ENCODE assay signal across 25 cellular contexts in genomic region chr10:73964743-73965142, GRCh38. TPM values are rescaled to one million over a fixed set of nuclear protein-coding genes. Genes with fewer than 3 reads are reported as not detected.
DNase-seq lines count a peak whose midpoint lies in the region; ATAC-seq and TF ChIP-seq lines count a peak whose summit lies in the region.
"Had no signal": no experiment of that assay in that cellular context is flagged by ENCODE, and none has a peak within 500 bp of the region (broad histone marks: within the 10 kb centered on the region; RNA-seq: fewer than 3 reads in every experiment).

No MANE protein-coding gene starts in this region.

- no peak for TF ChIP-seq CTCF in HCT116 (IDR thresholded peaks at IDR 0.05 in 2 of 3, conservative IDR thresholded peaks at IDR 0.05 in 1 of 3; ENCODE audit: borderline replicate concordance in 1 of 3, insufficient read depth in 1 of 3, low read depth in 2 of 3, low read length in 2 of 3)
- no peak for TF ChIP-seq CTCF in PC-3 (conservative IDR thresholded peaks at IDR 0.05; ENCODE audit: low read depth, low read length)
- no peak for TF ChIP-seq CTCF in smooth muscle cell (IDR thresholded peaks at IDR 0.05; ENCODE audit: borderline replicate concordance, insufficient read depth, poor library complexity, severe bottlenecking)
- no peak for TF ChIP-seq CTCF in Calu3 (IDR thresholded peaks at IDR 0.05; ENCODE audit: unreplicated experiment)

- H3K79me2 ChIP-seq in HCT116 (ENCODE audit: insufficient read depth, low read length): no peaks in the 10 kb centered on the region
- no peaks in the 10 kb centered on the region for H3K79me2 ChIP-seq in PC-3 (ENCODE audit: low read length)
- H3K79me2 ChIP-seq in smooth muscle cell (ENCODE audit: low read depth): no peaks in the 10 kb centered on the region

- peak overlapping the region; percentile 3 for H2AFZ ChIP-seq in HCT116 (ENCODE audit: low read depth, low read length, poor library complexity, severe bottlenecking)
- no peak overlapping the region for H2AFZ ChIP-seq in PC-3 (ENCODE audit: low read length)
- H2AFZ ChIP-seq in smooth muscle cell (ENCODE audit: low read depth): no peak overlapping the region

- H3K9me3 Mint-ChIP-seq in Calu3 (ENCODE audit: low read depth, unreplicated experiment): no peaks in the 10 kb centered on the region
- no peaks in the 10 kb centered on the region for H3K9me3 Mint-ChIP-seq in stimulated activated effector memory CD8-positive, alpha-beta T cell treated with anti-CD3 and anti-CD28 coated beads, Interleukin-12 subunit alpha, Interleukin-12 subunit beta, amount 100 ng/mL, for 72 hours
- H3K9me3 Mint-ChIP-seq: activated CD8-positive, alpha-beta T cell treated with anti-CD3 and anti-CD28 coated beads for 36 hours; activated naive CD4-positive, alpha-beta T cell treated with anti-CD3 and anti-CD28 coated beads, Interleukin-2, amount 50 U/mL, for 72 hours; activated T-helper 2 cell treated with anti-CD3 and anti-CD28 coated beads, Interferon-gamma antibody, Interleukin-2, Interleukin-4, amounts not matched to agents 10 μg/mL and 5 μg/mL and 100 μg/mL, durations not matched to agents 14 hours and 24 hours and 36 hours; naive B cell; T-helper 2 cell treated with Interferon-gamma antibody and Interleukin-4, amounts not matched to agents 5 μg/mL and 100 μg/mL, for 36 hours had no signal

- ATAC-seq in HCT116: no peak
- ATAC-seq in PC-3: no peak
- ATAC-seq in stimulated activated effector memory CD8-positive, alpha-beta T cell treated with anti-CD3 and anti-CD28 coated beads, Interleukin-12 subunit alpha, Interleukin-12 subunit beta, amount 100 ng/mL, for 72 hours: no peak
- no peak for ATAC-seq in HG02763 (IDR thresholded peaks at IDR 0.05; ENCODE audit: unreplicated experiment)
- ATAC-seq: activated CD8-positive, alpha-beta T cell treated with anti-CD3 and anti-CD28 coated beads for 36 hours; activated naive CD4-positive, alpha-beta T cell treated with anti-CD3 and anti-CD28 coated beads, Interleukin-2, amount 50 U/mL, for 72 hours; gastroesophageal sphincter had no signal

- H3K9me2 ChIP-seq in HCT116 (ENCODE audit: insufficient read depth) (no peaks in the 10 kb centered on the region), PC-3 (replicated peaks; ENCODE audit: low read length) (no peaks in the 10 kb centered on the region)

- H3F3A ChIP-seq in PC-3 (ENCODE audit: low read length, unreplicated experiment): peaks cover 10% of the 10 kb centered on the region
- H3F3A ChIP-seq in smooth muscle cell (ENCODE audit: low read depth): peaks cover 21% of the 10 kb centered on the region

- H3K9me3 ChIP-seq in HCT116 (ENCODE audit: control insufficient read depth in 1 of 2, insufficient read depth in 1 of 2, low read depth in 1 of 2, low read length in 2 of 2) (no peaks in the 10 kb centered on the region), PC-3 (ENCODE audit: low read length) (no peaks in the 10 kb centered on the region), iPS-15b (ENCODE audit: control insufficient read depth, insufficient read depth, low read length) (no peaks in the 10 kb centered on the region), smooth muscle cell (replicated peaks; ENCODE audit: low read depth) (no peaks in the 10 kb centered on the region)
- H3K9me3 ChIP-seq: breast epithelium, gastroesophageal sphincter, prostate gland, tibial nerve had no signal

- intact Hi-C loops in HCT116 (cut with micrococcal nuclease): loop anchor here (1.0 to 5.0 kb wide), 2 partner anchors 75 to 118 kb away; no protein-coding TSS in a partner anchor
- intact Hi-C loops in PC-3 (cut with micrococcal nuclease): no loop called here
- intact Hi-C loops in Calu3 (cut with micrococcal nuclease; ENCODE audit: unreplicated experiment): no loop called here

- H3K4me1 Mint-ChIP-seq in Calu3 (ENCODE audit: low read depth, unreplicated experiment): peaks cover 25% of the 10 kb centered on the region
- H3K4me1 Mint-ChIP-seq in stimulated activated effector memory CD8-positive, alpha-beta T cell treated with anti-CD3 and anti-CD28 coated beads, Interleukin-12 subunit alpha, Interleukin-12 subunit beta, amount 100 ng/mL, for 72 hours: peaks cover 36% of the 10 kb centered on the region

- H3K9ac ChIP-seq in HCT116 (ENCODE audit: low read length) (peak overlapping the region; percentile 69), PC-3 (ENCODE audit: low read length) (no peak overlapping the region), iPS-15b (ENCODE audit: low read depth, low read length) (peak overlapping the region; percentile 8), smooth muscle cell (ENCODE audit: low read depth) (no peak overlapping the region)

- H3K36me3 ChIP-seq in HCT116 (ENCODE audit: control insufficient read depth in 1 of 2, insufficient read depth in 2 of 2, low read length in 2 of 2) (no peaks in the 10 kb centered on the region), PC-3 (ENCODE audit: low read depth, low read length) (no peaks in the 10 kb centered on the region), iPS-15b (ENCODE audit: control insufficient read depth, insufficient read depth, low read length) (no peaks in the 10 kb centered on the region), smooth muscle cell (ENCODE audit: low read depth) (no peaks in the 10 kb centered on the region)
- H3K36me3 ChIP-seq: breast epithelium, gastroesophageal sphincter, prostate gland, tibial nerve had no signal

- H3K27me3 ChIP-seq in HCT116 (ENCODE audit: insufficient read depth, low read length) (no peaks in the 10 kb centered on the region), PC-3 (ENCODE audit: low read length) (no peaks in the 10 kb centered on the region), iPS-15b (ENCODE audit: control insufficient read depth, insufficient read depth, low read length) (no peaks in the 10 kb centered on the region), smooth muscle cell (ENCODE audit: low read depth) (no peaks in the 10 kb centered on the region)
- H3K27me3 ChIP-seq: breast epithelium, gastroesophageal sphincter, tibial nerve had no signal

- no peak overlapping the region for H3K27ac Mint-ChIP-seq in Calu3 (ENCODE audit: unreplicated experiment)
- H3K27ac Mint-ChIP-seq in stimulated activated effector memory CD8-positive, alpha-beta T cell treated with anti-CD3 and anti-CD28 coated beads, Interleukin-12 subunit alpha, Interleukin-12 subunit beta, amount 100 ng/mL, for 72 hours: no peak overlapping the region
- H3K27ac Mint-ChIP-seq: activated CD8-positive, alpha-beta T cell treated with anti-CD3 and anti-CD28 coated beads for 36 hours; activated naive CD4-positive, alpha-beta T cell treated with anti-CD3 and anti-CD28 coated beads, Interleukin-2, amount 50 U/mL, for 72 hours; activated T-helper 2 cell treated with anti-CD3 and anti-CD28 coated beads, Interferon-gamma antibody, Interleukin-2, Interleukin-4, amounts not matched to agents 10 μg/mL and 5 μg/mL and 100 μg/mL, durations not matched to agents 14 hours and 24 hours and 36 hours; naive B cell; T-helper 2 cell treated with Interferon-gamma antibody and Interleukin-4, amounts not matched to agents 5 μg/mL and 100 μg/mL, for 36 hours had no signal

- peak overlapping the region; percentile 100 for H3K27ac ChIP-seq in HCT116 (ENCODE audit: low read depth, low read length)
- H3K27ac ChIP-seq in PC-3 (ENCODE audit: low read length): peak overlapping the region; percentile 73; the same call in 1 of the 2 replicates
- peak overlapping the region; percentile 61 for H3K27ac ChIP-seq in smooth muscle cell (ENCODE audit: low read depth)

- CTCF ChIA-PET in HCT116 (lab: Charles Lee): interaction anchor here (0.8 kb wide), 1 partner anchor 11 kb away, joined by 3 read pairs; no protein-coding TSS in a partner anchor
- CTCF ChIA-PET in PC-3 (lab: Charles Lee): interaction anchor here (2.0 kb wide), 1 partner anchor 24 kb away, joined by 8 read pairs; no protein-coding TSS in a partner anchor
- CTCF ChIA-PET in Calu3 (lab: Charles Lee): interaction anchor here (0.9 to 1.1 kb wide), 2 partner anchors 24 to 72 kb away, joined by 3 read pairs; no protein-coding TSS in a partner anchor

- DNase-seq in HCT116 (ENCODE audit: low read depth, low spot score): no peak
- DNase-seq in PC-3: no peak
- no peak for DNase-seq in smooth muscle cell (lab: John Stamatoyannopoulos, UW; ENCODE audit: unreplicated experiment)
- no peak for DNase-seq in Calu3
- DNase-seq in stimulated activated effector memory CD8-positive, alpha-beta T cell treated with anti-CD3 and anti-CD28 coated beads, Interleukin-12 subunit alpha, Interleukin-12 subunit beta, amount 100 ng/mL, for 72 hours (ENCODE audit: low spot score in 2 of 2): no peak
- DNase-seq: activated CD4-positive, alpha-beta T cell treated with anti-CD3 and anti-CD28 coated beads for 1 hour; activated CD8-positive, alpha-beta T cell treated with anti-CD3 and anti-CD28 coated beads for 36 hours; C1 segment of cervical spinal cord; GOT3; immature natural killer cell; naive B cell; NCI-H1436; NCI-H345; NCI-H69; SIG-M5; stimulated activated CD4-positive, alpha-beta T cell treated with anti-CD3 and anti-CD28 coated beads, Interleukin-4, amount 100 ng/mL, for 24 hours had no signal

- H4K20me1 ChIP-seq in HCT116 (ENCODE audit: insufficient read depth) (no peaks in the 10 kb centered on the region), PC-3 (ENCODE audit: low read length) (no peaks in the 10 kb centered on the region), smooth muscle cell (ENCODE audit: low read depth) (no peaks in the 10 kb centered on the region)

- H3K36me3 Mint-ChIP-seq in Calu3 (ENCODE audit: insufficient read depth, unreplicated experiment): peaks cover 9% of the 10 kb centered on the region
- no peaks in the 10 kb centered on the region for H3K36me3 Mint-ChIP-seq in stimulated activated effector memory CD8-positive, alpha-beta T cell treated with anti-CD3 and anti-CD28 coated beads, Interleukin-12 subunit alpha, Interleukin-12 subunit beta, amount 100 ng/mL, for 72 hours
- H3K36me3 Mint-ChIP-seq: activated naive CD4-positive, alpha-beta T cell treated with anti-CD3 and anti-CD28 coated beads, Interleukin-2, amount 50 U/mL, for 72 hours; immature natural killer cell; naive B cell had no signal

- TF ChIP-seq RAD21 in HCT116 (IDR thresholded peaks at IDR 0.05; ENCODE audit: low read depth): no peak

- BruUV-seq in HCT116 (replicated peaks; lab: Mats Ljungman, UMichigan) (no TSS peak), PC-3 (replicated peaks; lab: Mats Ljungman, UMichigan) (no TSS peak), Calu3 (replicated peaks; lab: Mats Ljungman, UMichigan) (no TSS peak)

- RAD21 ChIA-PET in HCT116 (lab: Charles Lee; ENCODE audit: low non-redundant PET in 1 of 2, low total read pairs in 2 of 2, uncharacterized antibody in 2 of 2, unreplicated experiment in 2 of 2): no interaction called here

- H3K4me3 Mint-ChIP-seq in Calu3 (ENCODE audit: low read depth, unreplicated experiment): no peak overlapping the region
- H3K4me3 Mint-ChIP-seq in stimulated activated effector memory CD8-positive, alpha-beta T cell treated with anti-CD3 and anti-CD28 coated beads, Interleukin-12 subunit alpha, Interleukin-12 subunit beta, amount 100 ng/mL, for 72 hours: no peak overlapping the region
- H3K4me3 Mint-ChIP-seq: activated CD8-positive, alpha-beta T cell treated with anti-CD3 and anti-CD28 coated beads for 36 hours; immature natural killer cell; naive B cell; T-helper 2 cell treated with Interferon-gamma antibody and Interleukin-4, amounts not matched to agents 5 μg/mL and 100 μg/mL, for 36 hours had no signal

- WGBS in smooth muscle cell (ENCODE audit: low lambda C conversion rate): 100% methylated on average over 2 of the region's 2 CpGs

- H3K4me2 ChIP-seq in HCT116 (ENCODE audit: low read length) (peak overlapping the region; percentile 62), PC-3 (ENCODE audit: low read length) (no peak overlapping the region), smooth muscle cell (no peak overlapping the region)

- no peaks in the 10 kb centered on the region for H3K27me3 Mint-ChIP-seq in Calu3 (ENCODE audit: unreplicated experiment)
- H3K27me3 Mint-ChIP-seq: activated CD8-positive, alpha-beta T cell treated with anti-CD3 and anti-CD28 coated beads for 36 hours; naive B cell had no signal

- H3K4me1 ChIP-seq in HCT116 (ENCODE audit: control insufficient read depth in 1 of 2, insufficient read depth in 2 of 2, low read length in 2 of 2) (peaks cover 44 to 76% of the 10 kb centered on the region in 2 experiments), PC-3 (ENCODE audit: insufficient read depth, low read length) (peaks cover 27% of the 10 kb centered on the region), iPS-15b (ENCODE audit: control insufficient read depth, insufficient read depth, low read length) (peaks cover 32% of the 10 kb centered on the region), smooth muscle cell (ENCODE audit: low read depth) (peaks cover 29% of the 10 kb centered on the region)
- H3K4me1 ChIP-seq: breast epithelium had no signal

- POLR2A ChIA-PET in HCT116 (lab: Charles Lee) (interaction anchor here (0.5 to 5.8 kb wide), 5 partner anchors 25 to 76 kb away, joined by 3 to 36 read pairs (median 4); partner anchors contain the start of gene VCL), PC-3 (lab: Charles Lee; ENCODE audit: unreplicated experiment) (no interaction called here)

- TF ChIP-seq POLR2A in HCT116 (IDR thresholded peaks at IDR 0.05; ENCODE audit: borderline replicate concordance, extremely low read depth, insufficient read depth, insufficient read length): no peak

- H3K4me3 ChIP-seq in HCT116 (replicated peaks in 1 of 2; ENCODE audit: low read depth in 1 of 2, low read length in 2 of 2) (peak overlapping the region; percentile 13 to 18), PC-3 (ENCODE audit: low read length) (no peak overlapping the region), iPS-15b (ENCODE audit: low read depth, low read length) (no peak overlapping the region), smooth muscle cell (no peak overlapping the region)
- H3K4me3 ChIP-seq: breast epithelium, gastroesophageal sphincter, prostate gland, tibial nerve had no signal

RNA-seq across cellular contexts. Expression of gene VCL, which starts 33.2 kb away (rescaled TPM):
- total RNA-seq in HCT116 (2021; ENCODE audit: unreplicated experiment) (106 TPM), PC-3 (2014; rRNA removed) (382 and 445 TPM in 2 replicates), smooth muscle cell (187 and 190 TPM in 2 replicates), Calu3 (2022) (234 and 237 TPM in 2 replicates)
- 42.1 and 51.9 TPM in 2 replicates for polyA plus RNA-seq in HCT116 (2012)
- 128 TPM in 2 replicates for polyA plus RNA-seq in smooth muscle cell

RNA-seq across cellular contexts. Expression of gene PLAU, which starts 53.8 kb away (rescaled TPM):
- 60.3 TPM for total RNA-seq in HCT116 (2021; ENCODE audit: unreplicated experiment)
- 103 and 107 TPM in 2 replicates for polyA plus RNA-seq in HCT116 (2012)
- 1,570 and 1,582 TPM in 2 replicates for total RNA-seq in PC-3 (2014; rRNA removed)
- total RNA-seq in smooth muscle cell: 4.1 and 10.7 TPM in 2 replicates
- 9.2 and 28.9 TPM in 2 replicates for polyA plus RNA-seq in smooth muscle cell
- 655 and 706 TPM in 2 replicates for total RNA-seq in Calu3 (2022)

Comparison
In these comparisons a context has a peak if more than half of its experiments do, and no peak if none do; other contexts are left out.
1. H3K4me3 ChIP-seq: peak in HCT116 (2 of 2); none in PC-3 (single experiment), iPS-15b (single experiment) and smooth muscle cell (single experiment).
2. H3K9ac ChIP-seq: peak in HCT116 (single experiment) and iPS-15b (single experiment); none in PC-3 (single experiment) and smooth muscle cell (single experiment).
3. RNA of gene PLAU, which starts 53.8 kb away (total RNA-seq): 1,570 to 1,582 TPM in PC-3 and 655 to 706 TPM in Calu3; 60.3 TPM in HCT116 (single experiment) and 4.1 to 10.7 TPM in smooth muscle cell; every median in the first group is over 10 times any median in the second.
4. Peak in every context shown above with its lines, with median percentiles within 50 percentile points of each other: H3K27ac ChIP-seq.